8 cellular contexts compared by ENCODE assay signal in the genomic region with DNA sequence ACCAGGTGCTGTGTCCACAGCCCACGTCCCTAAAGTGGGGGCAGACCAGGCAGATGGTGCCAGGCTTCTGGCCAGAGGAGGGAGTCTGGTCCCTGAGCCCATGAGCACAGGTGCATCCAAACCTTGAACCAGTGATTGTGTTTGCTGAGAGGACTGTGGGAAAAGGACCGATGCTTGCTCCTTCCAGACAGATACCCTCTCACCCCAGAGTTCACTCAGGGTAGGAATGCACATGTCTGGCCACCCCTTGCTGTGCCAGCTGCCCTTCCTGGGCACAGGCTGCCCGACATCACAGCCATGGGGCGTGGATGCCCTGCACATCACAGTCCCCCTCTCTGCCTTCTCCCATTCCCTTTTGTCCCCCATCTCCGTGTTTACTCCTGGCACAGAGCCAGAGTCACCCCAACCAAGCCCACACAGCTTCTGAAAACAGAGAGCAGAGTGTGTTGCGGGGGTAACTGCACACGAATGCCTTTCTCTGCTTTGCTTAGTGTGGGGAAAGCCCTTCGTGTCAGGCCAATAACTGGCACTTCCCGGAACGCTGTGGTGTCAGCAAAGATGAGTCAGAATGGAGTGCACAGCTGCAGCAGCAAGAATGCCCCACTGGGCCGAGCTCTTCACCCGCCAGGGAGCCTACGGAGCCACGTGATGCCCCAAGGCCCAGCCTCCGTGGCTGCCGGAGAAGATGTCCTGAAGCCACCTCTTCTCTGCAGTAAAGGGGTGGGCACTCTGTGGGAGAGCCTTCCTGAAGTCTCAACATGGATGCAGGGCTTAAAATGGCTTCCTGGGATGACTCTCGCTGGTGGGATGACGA. TPM values are rescaled to one million over a fixed set of nuclear protein-coding genes. Genes with fewer than 3 reads are reported as not detected.
DNase-seq lines count a peak whose midpoint lies in the region; ATAC-seq and TF ChIP-seq lines count a peak whose summit lies in the region.

No MANE protein-coding gene starts in this region.

- peak overlapping the region in 4 of 5 donors; percentile 45 to 71 (median 64) for H3K9ac ChIP-seq in subcutaneous abdominal adipose tissue (ENCODE audit: low read length in 5 of 5)

- H3K27me3 ChIP-seq in subcutaneous abdominal adipose tissue (ENCODE audit: control insufficient read depth in 5 of 5, insufficient read depth in 4 of 5, low read length in 5 of 5): no peaks in the 10 kb centered on the region

- ATAC-seq in HG02870 (IDR thresholded peaks at IDR 0.05; ENCODE audit: unreplicated experiment): peak; percentile 81
- peak; percentile 69 for ATAC-seq in activated CD8-positive, alpha-beta T cell treated with anti-CD3 and anti-CD28 coated beads, Interleukin-2, amount 10 ng/mL, durations not matched to agents 7 days and 5 days
- peak; percentile 82 to 95 for ATAC-seq in natural killer cell treated with Interleukin-12 subunit alpha and Interleukin-12 subunit beta and Interleukin-15 and Interleukin-18, amount 100 ng/mL, for 72 hours

- H3K27ac ChIP-seq in subcutaneous abdominal adipose tissue (ENCODE audit: low read depth, low read length): peak overlapping the region; percentile 97

- TF ChIP-seq CTCF in epithelial cell of esophagus (IDR thresholded peaks at IDR 0.05; ENCODE audit: insufficient read depth, low read depth, low read length, missing control alignments): peak; percentile 51

- H3K9me3 Mint-ChIP-seq in activated CD8-positive, alpha-beta T cell treated with anti-CD3 and anti-CD28 coated beads, Interleukin-2, amount 10 ng/mL, durations not matched to agents 7 days and 5 days (ENCODE audit: insufficient read depth): no peaks in the 10 kb centered on the region
- H3K9me3 Mint-ChIP-seq in natural killer cell treated with Interleukin-12 subunit alpha and Interleukin-12 subunit beta and Interleukin-15 and Interleukin-18, amount 100 ng/mL, for 72 hours: no peaks in the 10 kb centered on the region

- peaks cover 41% of the 10 kb centered on the region for H3K4me1 Mint-ChIP-seq in activated CD8-positive, alpha-beta T cell treated with anti-CD3 and anti-CD28 coated beads, Interleukin-2, amount 10 ng/mL, durations not matched to agents 7 days and 5 days (ENCODE audit: low read depth)
- H3K4me1 Mint-ChIP-seq in natural killer cell treated with Interleukin-12 subunit alpha and Interleukin-12 subunit beta and Interleukin-15 and Interleukin-18, amount 100 ng/mL, for 72 hours (ENCODE audit: low read depth in 2 of 2): peaks cover 23 to 46% of the 10 kb centered on the region in 2 donors

- no peaks in the 10 kb centered on the region for H3K27me3 Mint-ChIP-seq in activated CD8-positive, alpha-beta T cell treated with anti-CD3 and anti-CD28 coated beads, Interleukin-2, amount 10 ng/mL, durations not matched to agents 7 days and 5 days (ENCODE audit: low read depth)
- H3K27me3 Mint-ChIP-seq in natural killer cell treated with Interleukin-12 subunit alpha and Interleukin-12 subunit beta and Interleukin-15 and Interleukin-18, amount 100 ng/mL, for 72 hours: no peaks in the 10 kb centered on the region

- CTCF ChIA-PET in activated CD8-positive, alpha-beta T cell treated with anti-CD3 and anti-CD28 coated beads, Interleukin-2, amount 10 ng/mL, durations not matched to agents 7 days and 5 days (lab: Charles Lee): interaction anchor here (1.0 to 4.9 kb wide), 4 partner anchors 9 to 35 kb away, joined by 3 to 25 read pairs (median 12); no protein-coding TSS in a partner anchor

- DNase-seq in SHP77 (lab: John Stamatoyannopoulos, UW) (peak; percentile 28 to 47), SHP77 treated with DMSO at 0.1 percent for 48 hours (lab: John Stamatoyannopoulos, UW) (no peak), NCI-H345 (lab: John Stamatoyannopoulos, UW) (peak; percentile 88), epithelial cell of esophagus (ENCODE audit: low read depth) (peak; percentile 93)
- peak; percentile 62 for DNase-seq in activated CD8-positive, alpha-beta T cell treated with anti-CD3 and anti-CD28 coated beads, Interleukin-2, amount 10 ng/mL, durations not matched to agents 7 days and 5 days
- DNase-seq in natural killer cell treated with Interleukin-12 subunit alpha and Interleukin-12 subunit beta and Interleukin-15 and Interleukin-18, amount 100 ng/mL, for 72 hours (ENCODE audit: low spot score): no peak

- POLR2A ChIA-PET in activated CD8-positive, alpha-beta T cell treated with anti-CD3 and anti-CD28 coated beads, Interleukin-2, amount 10 ng/mL, durations not matched to agents 7 days and 5 days (lab: Charles Lee): interaction anchor here (0.8 kb wide), 1 partner anchor 329 kb away, joined by 3 read pairs; a partner anchor contains a TSS

- peaks cover 0 to 37% (median 31%) of the 10 kb centered on the region in 5 donors for H3K36me3 ChIP-seq in subcutaneous abdominal adipose tissue (ENCODE audit: control insufficient read depth in 5 of 5, insufficient read depth in 5 of 5, low read length in 5 of 5)

- peaks cover 22 to 85% (median 48%) of the 10 kb centered on the region in 5 donors for H3K4me1 ChIP-seq in subcutaneous abdominal adipose tissue (ENCODE audit: control insufficient read depth in 5 of 5, insufficient read depth in 5 of 5, low read length in 5 of 5)

- peak overlapping the region; percentile 69 for H3K27ac Mint-ChIP-seq in activated CD8-positive, alpha-beta T cell treated with anti-CD3 and anti-CD28 coated beads, Interleukin-2, amount 10 ng/mL, durations not matched to agents 7 days and 5 days
- H3K27ac Mint-ChIP-seq in natural killer cell treated with Interleukin-12 subunit alpha and Interleukin-12 subunit beta and Interleukin-15 and Interleukin-18, amount 100 ng/mL, for 72 hours: peak overlapping the region; percentile 88 to 90

- H3K36me3 Mint-ChIP-seq in activated CD8-positive, alpha-beta T cell treated with anti-CD3 and anti-CD28 coated beads, Interleukin-2, amount 10 ng/mL, durations not matched to agents 7 days and 5 days (ENCODE audit: low read depth): peaks cover 35% of the 10 kb centered on the region
- H3K36me3 Mint-ChIP-seq in natural killer cell treated with Interleukin-12 subunit alpha and Interleukin-12 subunit beta and Interleukin-15 and Interleukin-18, amount 100 ng/mL, for 72 hours: no peaks in the 10 kb centered on the region

- no peak overlapping the region for H3K4me3 ChIP-seq in epithelial cell of esophagus (ENCODE audit: low read length)
- H3K4me3 ChIP-seq in subcutaneous abdominal adipose tissue (ENCODE audit: low read depth in 1 of 5, low read length in 5 of 5): peak overlapping the region in 3 of 5 donors; percentile 11 to 19 (median 14)

- H3K9me3 ChIP-seq in subcutaneous abdominal adipose tissue (ENCODE audit: control insufficient read depth in 5 of 5, low read length in 5 of 5): no peaks in the 10 kb centered on the region

- no peak overlapping the region for H3K4me3 Mint-ChIP-seq in activated CD8-positive, alpha-beta T cell treated with anti-CD3 and anti-CD28 coated beads, Interleukin-2, amount 10 ng/mL, durations not matched to agents 7 days and 5 days
- peak overlapping the region; percentile 68 for H3K4me3 Mint-ChIP-seq in natural killer cell treated with Interleukin-12 subunit alpha and Interleukin-12 subunit beta and Interleukin-15 and Interleukin-18, amount 100 ng/mL, for 72 hours

RNA-seq across cellular contexts. Expression of a gene that starts 7.6 kb away (rescaled TPM):
- 10 to 100 TPM; 74.6 to 81.5 TPM for total RNA-seq in activated CD8-positive, alpha-beta T cell treated with anti-CD3 and anti-CD28 coated beads, Interleukin-2, amount 10 ng/mL, durations not matched to agents 7 days and 5 days
- total RNA-seq in natural killer cell treated with Interleukin-12 subunit alpha and Interleukin-12 subunit beta and Interleukin-15 and Interleukin-18, amount 100 ng/mL, for 72 hours: 100 to 1,000 TPM in 1 of 2 donors, 10 to 100 TPM in 1; 88.8 to 128 TPM

RNA-seq across cellular contexts. Expression of a gene that starts 57.5 kb away (rescaled TPM):
- 100 to 1,000 TPM; 287 to 300 TPM for total RNA-seq in activated CD8-positive, alpha-beta T cell treated with anti-CD3 and anti-CD28 coated beads, Interleukin-2, amount 10 ng/mL, durations not matched to agents 7 days and 5 days
- total RNA-seq in natural killer cell treated with Interleukin-12 subunit alpha and Interleukin-12 subunit beta and Interleukin-15 and Interleukin-18, amount 100 ng/mL, for 72 hours: 100 to 1,000 TPM; 160 to 222 TPM

Comparison
In these comparisons a context has a peak if more than half of its experiments do, and no peak if none do; other contexts are left out.
1. DNase-seq: peak in SHP77 (2 of 2), NCI-H345 (single experiment), activated CD8-positive, alpha-beta T cell treated with anti-CD3 and anti-CD28 coated beads, Interleukin-2, amount 10 ng/mL, durations not matched to agents 7 days and 5 days (single experiment) and epithelial cell of esophagus (single experiment); none in SHP77 treated with DMSO at 0.1 percent for 48 hours (single experiment) and natural killer cell treated with Interleukin-12 subunit alpha and Interleukin-12 subunit beta and Interleukin-15 and Interleukin-18, amount 100 ng/mL, for 72 hours (single experiment).
2. Peak in every context shown above with its lines, with median percentiles within 50 percentile points of each other: ATAC-seq.